ENCODE assay signal across 9 cellular contexts in genomic region chr12:27554421-27555186, GRCh38. TPM values are rescaled to one million over a fixed set of nuclear protein-coding genes. Genes with fewer than 3 reads are reported as not detected.
A peak's percentile ranks its signal among the peaks of the same experiment; 100 is the strongest.
DNase-seq lines count a peak whose midpoint lies in the region; ATAC-seq and TF ChIP-seq lines count a peak whose summit lies in the region.
"Had no signal": no experiment of that assay in that cellular context is flagged by ENCODE, and none has a peak within 500 bp of the region (broad histone marks: within the 10 kb centered on the region; RNA-seq: fewer than 3 reads in every experiment).

No MANE protein-coding gene starts in this region.

- DNase-seq in NCI-H2171 (lab: John Stamatoyannopoulos, UW) = peak; percentile 36
- DNase-seq in epidermal melanocyte (ENCODE audit: insufficient read length, low spot score) = peak; percentile 25
- peak; percentile 21 for DNase-seq in mucosa of gallbladder (ENCODE audit: low spot score)
- no peak for DNase-seq in type B pancreatic cell (ENCODE audit: extremely low spot score, unreplicated experiment)
- DNase-seq in UCSD-AML1 (lab: John Stamatoyannopoulos, UW; ENCODE audit: unreplicated experiment) = no peak

- peaks cover 44% of the 10 kb centered on the region for H3K4me1 Mint-ChIP-seq in type B pancreatic cell (ENCODE audit: unreplicated experiment)

- ATAC-seq in HG03460 (IDR thresholded peaks at IDR 0.05; ENCODE audit: unreplicated experiment) (no peak), GM18498 (IDR thresholded peaks at IDR 0.05; ENCODE audit: unreplicated experiment) (no peak), GM18907 (IDR thresholded peaks at IDR 0.05; ENCODE audit: unreplicated experiment) (no peak)
- ATAC-seq: activated CD4-positive, CD25-positive, alpha-beta regulatory T cell treated with anti-CD3 and anti-CD28 coated beads, Interleukin-2, amount 50 U/mL, for 24 hours had no signal

- peaks cover 30% of the 10 kb centered on the region for H3K36me3 Mint-ChIP-seq in type B pancreatic cell

- no peaks in the 10 kb centered on the region for H3K27me3 Mint-ChIP-seq in type B pancreatic cell

- peaks cover 5% of the 10 kb centered on the region for H3K9me3 Mint-ChIP-seq in type B pancreatic cell

- H3K4me3 Mint-ChIP-seq in type B pancreatic cell = peak overlapping the region; percentile 42

- TF ChIP-seq CTCF in type B pancreatic cell (conservative IDR thresholded peaks at IDR 0.05) = no peak

- H3K27ac Mint-ChIP-seq in type B pancreatic cell = peak overlapping the region; percentile 85

RNA-seq across cellular contexts. Expression of gene PPFIBP1, which starts 30.6 kb away (rescaled TPM):
- total RNA-seq in mucosa of gallbladder = 46.7 TPM
- 68.3 and 118 TPM in 2 replicates for total RNA-seq in type B pancreatic cell (ENCODE audit: low replicate concordance)

Comparison
In these comparisons a context has a peak if more than half of its experiments do, and no peak if none do; other contexts are left out.
1. DNase-seq: peak in NCI-H2171 (single experiment), epidermal melanocyte (single experiment) and mucosa of gallbladder (single experiment); none in type B pancreatic cell (single experiment) and UCSD-AML1 (single experiment).